ENCODE assay signal across 24 cellular contexts in genomic region chr16:85971877-85972638, GRCh38.
"Had no signal": no experiment of that assay in that cellular context is flagged by ENCODE, and none has a peak within 500 bp of the region (broad histone marks: within the 10 kb centered on the region; RNA-seq: fewer than 3 reads in every experiment).

No MANE protein-coding gene starts in this region.

- H3K36me3 ChIP-seq: ascending aorta, neural progenitor cell, upper lobe of right lung had no signal

- DNase-seq: activated CD4-positive, alpha-beta T cell treated with anti-CD3 and anti-CD28 coated beads for 1 hour; activated CD4-positive, alpha-beta T cell treated with anti-CD3 and anti-CD28 coated beads, Interleukin-2, amount 50 U/mL, for 48 hours; activated CD8-positive, alpha-beta memory T cell treated with anti-CD3 and anti-CD28 coated beads, Interleukin-2, amount 50 U/mL, for 48 hours; activated T-cell treated with anti-CD3 and anti-CD28 coated beads, Interleukin-2, amount 50 U/mL, for 4 hours; cortex of kidney; foreskin fibroblast; head of caudate nucleus; hypothalamus; immature natural killer cell; kidney; natural killer cell; right cardiac atrium; stimulated activated CD4-positive, alpha-beta T cell treated with anti-CD3 and anti-CD28 coated beads, Interleukin-2, amount 100 ng/mL, for 48 hours; stimulated activated naive CD8-positive, alpha-beta T cell treated with anti-CD3 and anti-CD28 coated beads, Interleukin-15, amount 100 ng/mL, for 72 hours; substantia nigra; T-helper 17 cell; upper lobe of right lung had no signal

- H3K4me3 Mint-ChIP-seq: activated naive CD8-positive, alpha-beta T cell; activated T-cell treated with anti-CD3 and anti-CD28 coated beads, Interleukin-2, amount 50 U/mL, for 4 hours; brain; immature natural killer cell; natural killer cell; neural progenitor cell; stimulated activated naive CD8-positive, alpha-beta T cell treated with anti-CD3 and anti-CD28 coated beads, Interleukin-15, amount 100 ng/mL, for 72 hours; T-helper 17 cell had no signal

- H3K27ac Mint-ChIP-seq: activated naive CD8-positive, alpha-beta T cell; activated T-helper 2 cell treated with anti-CD3 and anti-CD28 coated beads, Interferon-gamma antibody, Interleukin-2, Interleukin-4, amounts not matched to agents 10 μg/mL and 5 μg/mL and 100 μg/mL, durations not matched to agents 14 hours and 24 hours and 36 hours; immature natural killer cell; natural killer cell; neural progenitor cell; T-helper 17 cell had no signal

- H3K27me3 ChIP-seq: ascending aorta, neural progenitor cell, upper lobe of right lung had no signal

- H3K4me3 ChIP-seq: ascending aorta, neural progenitor cell, upper lobe of right lung had no signal

- H3K4me1 Mint-ChIP-seq: brain had no signal

- ATAC-seq: activated T-cell treated with anti-CD3 and anti-CD28 coated beads, Interleukin-2, amount 50 U/mL, for 4 hours; esophagus mucosa; natural killer cell; right cardiac atrium; SK-N-SH treated with all-trans-retinoic acid at 6 μM for 48 hours; stimulated activated naive CD8-positive, alpha-beta T cell treated with anti-CD3 and anti-CD28 coated beads, Interleukin-15, amount 100 ng/mL, for 72 hours; T-helper 17 cell; upper lobe of right lung had no signal

- H3K27me3 Mint-ChIP-seq: activated naive CD8-positive, alpha-beta T cell; stimulated activated naive CD8-positive, alpha-beta T cell treated with anti-CD3 and anti-CD28 coated beads, Interleukin-15, amount 100 ng/mL, for 72 hours; T-helper 17 cell had no signal

- H3K36me3 Mint-ChIP-seq: activated naive CD8-positive, alpha-beta T cell; brain; immature natural killer cell; natural killer cell; neural progenitor cell had no signal

- H3K9me3 Mint-ChIP-seq: activated T-cell treated with anti-CD3 and anti-CD28 coated beads, Interleukin-2, amount 50 U/mL, for 4 hours; immature natural killer cell; natural killer cell had no signal

- H3K4me1 ChIP-seq: ascending aorta, upper lobe of right lung had no signal

- FAIRE-seq: kidney had no signal

- H3K9me3 ChIP-seq: ascending aorta, upper lobe of right lung had no signal
